Comparison of ENCODE assay signal across 9 cellular contexts in genomic region chr10:73743905-73744689, GRCh38. TPM values are rescaled to one million over a fixed set of nuclear protein-coding genes. Genes with fewer than 3 reads are reported as not detected.
DNase-seq lines count a peak whose midpoint lies in the region; ATAC-seq, FAIRE-seq and TF ChIP-seq lines count a peak whose summit lies in the region.
"Had no signal": no experiment of that assay in that cellular context is flagged by ENCODE, and none has a peak within 500 bp of the region (broad histone marks: within the 10 kb centered on the region; RNA-seq: fewer than 3 reads in every experiment).

Gene SEC24C, plus strand, starts transcription at chr10:73744372. Its CDS starts 2,461 bp downstream, at chr10:73746833.

- H3K27ac ChIP-seq in kidney (ENCODE audit: low read depth in 2 of 2, low read length in 2 of 2), result peak within 1 kb of the TSS; percentile 95 to 96

- H3K4me3 ChIP-seq in AG10803 (ENCODE audit: low read length) (peak within 1 kb of the TSS; percentile 98), kidney (ENCODE audit: low read length in 2 of 2) (peak within 1 kb of the TSS; percentile 89 to 90)

- H3K4me3 Mint-ChIP-seq in chondrocyte (ENCODE audit: unreplicated experiment), result peak within 1 kb of the TSS; percentile 96

- H3K9ac ChIP-seq in kidney (ENCODE audit: low read length in 2 of 2), result peak within 1 kb of the TSS; percentile 88 to 98

- DNase-seq in AG10803 (ENCODE audit: low read depth) (peak; percentile 94), NCI-H510A treated with DMSO at 0.1 percent for 48 hours (lab: John Stamatoyannopoulos, UW) (peak; percentile 98), chondrocyte (ENCODE audit: low spot score) (peak; percentile 97), kidney (peak; percentile 99)
- peak; percentile 89 to 93 for DNase-seq in activated CD4-positive, alpha-beta T cell treated with anti-CD3 and anti-CD28 coated beads for 24 hours (ENCODE audit: low read depth in 2 of 2)
- peak; percentile 97 for DNase-seq in stimulated activated CD4-positive, alpha-beta T cell treated with anti-CD3 and anti-CD28 coated beads, Interleukin-15, amount 100 ng/mL, for 24 hours

- peak within 1 kb of the TSS; percentile 100 for H3K27ac Mint-ChIP-seq in chondrocyte (ENCODE audit: unreplicated experiment)

- TF ChIP-seq CTCF in AG10803 (conservative IDR thresholded peaks at IDR 0.05; ENCODE audit: low read length) (0 out of 2 replicates have a peak, but pooled peaks have one; percentile 5), chondrocyte (IDR thresholded peaks at IDR 0.05) (no peak), kidney (IDR thresholded peaks at IDR 0.05; ENCODE audit: borderline replicate concordance, extremely low read depth, insufficient read depth) (no peak)

- intact Hi-C loops in kidney (cut with DNase I), result no loop called here

- peaks cover 9% of the 10 kb centered on the region in 2 donors for H3K4me1 ChIP-seq in kidney (ENCODE audit: control insufficient read depth in 1 of 2, insufficient read depth in 1 of 2, low read depth in 1 of 2, low read length in 2 of 2)

- H3K9me3 ChIP-seq in kidney (ENCODE audit: control insufficient read depth in 1 of 2, low read length in 2 of 2), result no peaks in the 10 kb centered on the region

- H3K4me1 Mint-ChIP-seq in chondrocyte (ENCODE audit: low read depth), result peaks cover 35% of the 10 kb centered on the region

- peak; percentile 86 for TF ChIP-seq POLR2A in GM19099 (IDR thresholded peaks at IDR 0.05; ENCODE audit: extremely low read depth, insufficient read length, low read depth)

- no peak for FAIRE-seq in kidney (lab: Jason Lieb, UNC)
- FAIRE-seq: colon had no signal

- H3K36me3 Mint-ChIP-seq in chondrocyte (ENCODE audit: low read depth), result peaks cover 3% of the 10 kb centered on the region

- H3K27me3 Mint-ChIP-seq in chondrocyte (ENCODE audit: low read depth), result no peaks in the 10 kb centered on the region

- H3K36me3 ChIP-seq in kidney (ENCODE audit: control insufficient read depth in 1 of 2, insufficient read depth in 2 of 2, low read length in 2 of 2), result peaks cover 2 to 4% of the 10 kb centered on the region in 2 donors

- peak; percentile 94 for ATAC-seq in HG03432 (IDR thresholded peaks at IDR 0.05; ENCODE audit: unreplicated experiment)

- H3K9me3 Mint-ChIP-seq in chondrocyte (ENCODE audit: low read depth), result no peaks in the 10 kb centered on the region

RNA-seq across cellular contexts. Expression of gene SEC24C, which starts in this region (rescaled TPM):
- total RNA-seq in chondrocyte (54.0 to 69.1 TPM (median 55.6 TPM) in 3 replicates), kidney (66.9 TPM)
- 39.2 TPM for polyA plus RNA-seq in kidney (ENCODE audit: insufficient read depth, low read depth, low replicate concordance)

Comparison
In these comparisons a context has a peak if more than half of its experiments do, and no peak if none do; other contexts are left out.
1. Peak in every context shown above with its lines: DNase-seq, ATAC-seq, H3K4me3 ChIP-seq and H3K27ac ChIP-seq.